ENCODE assay signal across 13 cellular contexts in the genomic region with DNA sequence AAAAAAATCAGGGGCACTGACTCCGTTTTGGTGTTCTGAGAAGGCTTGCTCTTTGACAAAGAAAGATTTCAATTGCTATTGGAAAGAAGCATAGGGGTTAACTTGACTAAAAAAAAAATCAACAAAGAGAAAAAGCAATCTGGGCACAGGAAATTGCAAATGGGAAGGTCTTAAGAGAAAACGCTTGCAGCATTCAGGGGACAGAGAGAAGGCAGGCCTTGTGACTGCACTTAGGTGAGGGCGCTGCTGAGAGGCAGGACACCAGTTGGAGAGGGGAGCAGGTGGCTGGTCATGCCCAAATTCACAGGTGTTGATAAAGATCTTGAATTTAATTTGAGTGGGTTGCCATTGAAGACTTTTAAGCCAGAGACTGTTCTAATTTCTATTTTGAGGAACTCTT. TPM values are rescaled to one million over a fixed set of nuclear protein-coding genes. Genes with fewer than 3 reads are reported as not detected.
A peak's percentile ranks its signal among the peaks of the same experiment; 100 is the strongest.
DNase-seq lines count a peak whose midpoint lies in the region; ATAC-seq, FAIRE-seq and TF ChIP-seq lines count a peak whose summit lies in the region.
"Had no signal": no experiment of that assay in that cellular context is flagged by ENCODE, and none has a peak within 500 bp of the region (broad histone marks: within the 10 kb centered on the region; RNA-seq: fewer than 3 reads in every experiment).

No MANE protein-coding gene starts in this region.

- FAIRE-seq in H1 (lab: Jason Lieb, UNC): no peak
- FAIRE-seq: colon, islet of Langerhans had no signal

- no peaks in the 10 kb centered on the region for H3K27me3 ChIP-seq in H9 (ENCODE audit: insufficient read depth, low read length)
- H3K27me3 ChIP-seq in H1 (replicated peaks in 1 of 4; ENCODE audit: control insufficient read depth in 3 of 4, extremely low read depth in 1 of 4, insufficient read depth in 3 of 4, low read length in 3 of 4): peaks cover 0 to 2% (median 0%) of the 10 kb centered on the region in 4 experiments; a peak in 2 of 7 replicates
- H3K27me3 ChIP-seq in spleen (replicated peaks in 1 of 7): peaks cover 0 to 20% (median 9%) of the 10 kb centered on the region in 7 donors
- no peaks in the 10 kb centered on the region for H3K27me3 ChIP-seq in CD8-positive, alpha-beta memory T cell (ENCODE audit: insufficient read depth, low read length, poor library complexity, severe bottlenecking)

- H3K23me2 ChIP-seq in H9 (ENCODE audit: insufficient read length, low read depth, low read length, poor library complexity, severe bottlenecking): peaks cover 19% of the 10 kb centered on the region
- H3K23me2 ChIP-seq in H1 (ENCODE audit: low read depth, low read length): peaks cover 18% of the 10 kb centered on the region

- no peaks in the 10 kb centered on the region for H3K79me2 ChIP-seq in H9 (ENCODE audit: insufficient read depth, low read length)
- H3K79me2 ChIP-seq in H1 (ENCODE audit: control insufficient read depth in 1 of 2, insufficient read depth in 2 of 2, low read length in 2 of 2): peaks cover 0 to 22% of the 10 kb centered on the region in 2 experiments; a peak in 2 of 4 replicates

- CTCF ChIA-PET in H1 (lab: Charles Lee; ENCODE audit: partially characterized antibody): interaction anchor here (0.6 to 0.7 kb wide), 2 partner anchors 12 to 68 kb away, joined by 3 read pairs; no protein-coding TSS in a partner anchor
- CTCF ChIA-PET in CD8-positive, alpha-beta memory T cell (lab: Charles Lee): no interaction called here

- TF ChIP-seq POLR2A in H1 (IDR thresholded peaks at IDR 0.05; ENCODE audit: control extremely low read depth in 1 of 2, low read depth in 2 of 2, low read length in 2 of 2) (0 out of 3 replicates have a peak, but pooled peaks of 1 of the 2 experiments have one; percentile 29), spleen (IDR thresholded peaks at IDR 0.05) (no peak)

- H3K4me2 ChIP-seq in H9 (ENCODE audit: insufficient read depth, insufficient read length, low read length) (no peak overlapping the region), H1 (ENCODE audit: insufficient read depth in 1 of 2, low read depth in 2 of 2, low read length in 2 of 2) (peak overlapping the region in 1 of 2 experiments; percentile 33; a peak in 1 of 4 replicates)

- H4K8ac ChIP-seq in H9 (replicated peaks; ENCODE audit: insufficient read length, low read depth, low read length) (no peak overlapping the region), H1 (ENCODE audit: extremely low read depth, insufficient read depth, low read length) (no peak overlapping the region)

- H2BK12ac ChIP-seq in H9 (ENCODE audit: insufficient read length, low read depth, low read length) (no peak overlapping the region), H1 (ENCODE audit: low read depth, low read length) (no peak overlapping the region; the same call in 1 of the 2 replicates)

- H4K20me1 ChIP-seq in H9 (ENCODE audit: control insufficient read depth, insufficient read depth, insufficient read length) (no peaks in the 10 kb centered on the region), H1 (replicated peaks in 1 of 2; ENCODE audit: control insufficient read depth in 1 of 2, insufficient read depth in 2 of 2, low read length in 2 of 2) (no peaks in the 10 kb centered on the region)

- H3K4me3 ChIP-seq in H1 (ENCODE audit: extremely low read depth in 1 of 4, insufficient read depth in 2 of 4, low read depth in 3 of 4, low read length in 4 of 4) (no peak overlapping the region), spleen (no peak overlapping the region)
- H3K4me3 ChIP-seq in CD8-positive, alpha-beta memory T cell (ENCODE audit: low read length): no peak overlapping the region

- H3K18ac ChIP-seq in H9 (ENCODE audit: insufficient read length, low read depth, low read length) (no peak overlapping the region), H1 (ENCODE audit: extremely low read depth, low read length) (no peak overlapping the region)

- no peak overlapping the region for H3T11ph ChIP-seq in H9 (ENCODE audit: low read length)

- no peak for TF ChIP-seq EP300 in H1 (IDR thresholded peaks at IDR 0.05; ENCODE audit: borderline replicate concordance in 1 of 2, low read depth in 2 of 2, low read length in 2 of 2)

- no peak for ATAC-seq in activated CD4-positive, CD25-positive, alpha-beta regulatory T cell treated with anti-CD3 and anti-CD28 coated beads, Interleukin-2, amount 50 U/mL, for 24 hours
- ATAC-seq: activated CD8-positive, alpha-beta memory T cell treated with anti-CD3 and anti-CD28 coated beads, Interleukin-2, amount 10 ng/mL, durations not matched to agents 7 days and 5 days; Panc1 had no signal

- peak in 1 of 2 experiments; percentile 15; a peak in 1 of 4 replicates for TF ChIP-seq RAD21 in H1 (IDR thresholded peaks at IDR 0.05 in 1 of 2, conservative IDR thresholded peaks at IDR 0.05 in 1 of 2; ENCODE audit: low read depth in 2 of 2, low read length in 2 of 2)

- peak overlapping the region; percentile 0 to 59 (median 41); a peak in 5 of 7 replicates for H3K27ac Mint-ChIP-seq in H9
- peak overlapping the region in 4 of 8 donors; percentile 1 to 35 (median 8) for H3K27ac Mint-ChIP-seq in CD8-positive, alpha-beta memory T cell
- H3K27ac Mint-ChIP-seq: activated CD8-positive, alpha-beta memory T cell treated with anti-CD3 and anti-CD28 coated beads, Interleukin-2, amount 10 ng/mL, durations not matched to agents 7 days and 5 days; activated naive CD8-positive, alpha-beta T cell treated with anti-CD3 and anti-CD28 coated beads, Interleukin-2, amount 10 ng/mL, durations not matched to agents 7 days and 5 days had no signal

- H3K4ac ChIP-seq in H9 (ENCODE audit: low read depth, low read length) (no peak overlapping the region), H1 (replicated peaks; ENCODE audit: insufficient read length, low read depth, low read length) (no peak overlapping the region)

- H2BK20ac ChIP-seq in H9 (ENCODE audit: low read depth, low read length, poor library complexity, severe bottlenecking) (no peak overlapping the region), H1 (ENCODE audit: low read length) (no peak overlapping the region)

- no CpG with 5 or more reads among the region's 3 CpGs for WGBS in H9 (ENCODE audit: extremely low coverage, insufficient read length, low lambda C conversion rate)
- WGBS in H1 (ENCODE audit: extremely low coverage in 1 of 2, insufficient coverage in 1 of 2, insufficient read length in 1 of 2, insufficient replicate concordance in 2 of 2, low coverage in 1 of 2, low lambda C conversion rate in 2 of 2, missing lambda C conversion rate in 1 of 2), 2 experiments: 13% methylated on average over 3 of the region's 3 CpGs; no CpG with 5 or more reads in 1 of the 2 experiments
- 32 to 41% (median 37%) methylated on average over 3 of the region's 3 CpGs for WGBS in spleen, 5 donors

- POLR2A ChIA-PET in H1 (lab: Charles Lee; ENCODE audit: partially characterized antibody): interaction anchor here (0.9 kb wide), 1 partner anchor 9 kb away, joined by 3 read pairs; no protein-coding TSS in a partner anchor
- POLR2A ChIA-PET in CD8-positive, alpha-beta memory T cell (lab: Charles Lee): no interaction called here

- no peaks in the 10 kb centered on the region for H3K36me3 Mint-ChIP-seq in H9 (ENCODE audit: insufficient read depth in 1 of 3, low read depth in 3 of 3)
- H3K36me3 Mint-ChIP-seq in CD8-positive, alpha-beta memory T cell: peaks cover 0 to 5% (median 0%) of the 10 kb centered on the region in 3 donors

- H3K27ac ChIP-seq in H9 (ENCODE audit: insufficient read length, low read depth, low read length): no peak overlapping the region
- H3K27ac ChIP-seq in H1 (ENCODE audit: low read depth, low read length): no peak overlapping the region
- H3K27ac ChIP-seq in spleen: peak overlapping the region in 6 of 8 donors; percentile 36 to 97 (median 58)
- no peak overlapping the region for H3K27ac ChIP-seq in CD8-positive, alpha-beta memory T cell (ENCODE audit: low read depth, low read length)

- H3K79me1 ChIP-seq in H9 (ENCODE audit: insufficient read depth, low read depth, low read length, poor library complexity, severe bottlenecking) (peaks cover 5% of the 10 kb centered on the region), H1 (ENCODE audit: low read depth, low read length) (no peaks in the 10 kb centered on the region; the same call in 1 of the 2 replicates)

- peak; percentile 75 for DNase-seq in H9
- DNase-seq in NCI-H2171 treated with DMSO at 0.1 percent for 48 hours (lab: John Stamatoyannopoulos, UW): peak; percentile 83
- DNase-seq in H1 (ENCODE audit: low read depth in 1 of 2, low spot score in 2 of 2): no peak
- DNase-seq in spleen: no peak
- DNase-seq in CD8-positive, alpha-beta memory T cell: no peak
- no peak for DNase-seq in HT-29 (ENCODE audit: low spot score)
- DNase-seq: activated CD8-positive, alpha-beta memory T cell treated with anti-CD3 and anti-CD28 coated beads, Interleukin-2, amount 10 ng/mL, durations not matched to agents 7 days and 5 days; activated naive CD8-positive, alpha-beta T cell treated with anti-CD3 and anti-CD28 coated beads, Interleukin-2, amount 10 ng/mL, durations not matched to agents 7 days and 5 days; T1000 had no signal

- H4K5ac ChIP-seq in H9 (ENCODE audit: insufficient read length, low read depth, low read length): no peak overlapping the region
- H4K5ac ChIP-seq in H1 (ENCODE audit: insufficient read length, low read depth, low read length): no peak overlapping the region

- H2BK120ac ChIP-seq in H9 (ENCODE audit: low read depth, low read length, poor library complexity, severe bottlenecking): no peak overlapping the region
- H2BK120ac ChIP-seq in H1 (replicated peaks; ENCODE audit: low read depth, low read length): no peak overlapping the region

- TF ChIP-seq CTCF in H9 (conservative IDR thresholded peaks at IDR 0.05): 0 out of 3 replicates have a peak, but pooled peaks have one; percentile 14
- TF ChIP-seq CTCF in H1 (IDR thresholded peaks at IDR 0.05; ENCODE audit: control extremely low read depth in 1 of 3, insufficient read depth in 1 of 3, low read depth in 1 of 3, low read length in 3 of 3): peak in 2 of 3 experiments; percentile 14 to 25; a peak in 2 of 4 replicates
- TF ChIP-seq CTCF in spleen (IDR thresholded peaks at IDR 0.05 in 8 of 11, conservative IDR thresholded peaks at IDR 0.05 in 3 of 11): no peak

- H3K9me3 ChIP-seq in H9 (ENCODE audit: control insufficient read depth, low read depth, low read length) (no peaks in the 10 kb centered on the region), H1 (ENCODE audit: insufficient read depth in 2 of 2, low read depth in 1 of 2, low read length in 1 of 2) (no peaks in the 10 kb centered on the region), spleen (no peaks in the 10 kb centered on the region)
- no peaks in the 10 kb centered on the region for H3K9me3 ChIP-seq in CD8-positive, alpha-beta memory T cell (ENCODE audit: low read length)

- H3K4me3 Mint-ChIP-seq in H9: peak overlapping the region in 1 of 2 experiments; percentile 8; a peak in 1 of 5 replicates
- no peak overlapping the region for H3K4me3 Mint-ChIP-seq in CD8-positive, alpha-beta memory T cell
- H3K4me3 Mint-ChIP-seq: activated CD8-positive, alpha-beta memory T cell treated with anti-CD3 and anti-CD28 coated beads, Interleukin-2, amount 10 ng/mL, durations not matched to agents 7 days and 5 days; activated naive CD8-positive, alpha-beta T cell treated with anti-CD3 and anti-CD28 coated beads, Interleukin-2, amount 10 ng/mL, durations not matched to agents 7 days and 5 days had no signal

- no peaks in the 10 kb centered on the region for H3K9me3 Mint-ChIP-seq in H9
- H3K9me3 Mint-ChIP-seq in CD8-positive, alpha-beta memory T cell: no peaks in the 10 kb centered on the region
- H3K9me3 Mint-ChIP-seq: activated naive CD8-positive, alpha-beta T cell treated with anti-CD3 and anti-CD28 coated beads, Interleukin-2, amount 10 ng/mL, durations not matched to agents 7 days and 5 days had no signal

- H3K14ac ChIP-seq in H9 (ENCODE audit: insufficient read depth, low read length) (no peak overlapping the region), H1 (ENCODE audit: insufficient read length) (no peak overlapping the region)

- H3K36me3 ChIP-seq in H1 (ENCODE audit: control insufficient read depth in 2 of 4, insufficient read depth in 4 of 4, low read length in 3 of 4) (no peaks in the 10 kb centered on the region), spleen (no peaks in the 10 kb centered on the region)
- H3K36me3 ChIP-seq in CD8-positive, alpha-beta memory T cell (ENCODE audit: insufficient read depth, low read length): no peaks in the 10 kb centered on the region

- peaks cover 27 to 29% of the 10 kb centered on the region in 2 experiments for H3K4me1 Mint-ChIP-seq in H9
- peaks cover 12 to 25% (median 18%) of the 10 kb centered on the region in 3 donors for H3K4me1 Mint-ChIP-seq in CD8-positive, alpha-beta memory T cell

- H4K91ac ChIP-seq in H9 (ENCODE audit: insufficient read length, low read depth, low read length): no peak overlapping the region
- H4K91ac ChIP-seq in H1 (replicated peaks; ENCODE audit: insufficient read length, low read length): no peak overlapping the region

- H3K4me1 ChIP-seq in H9 (ENCODE audit: insufficient read depth, low read length): no peaks in the 10 kb centered on the region; the same call in 1 of the 2 replicates
- H3K4me1 ChIP-seq in H1 (replicated peaks in 1 of 4; ENCODE audit: control insufficient read depth in 3 of 4, insufficient read depth in 4 of 4, low read length in 3 of 4): peaks cover 4 to 14% (median 8%) of the 10 kb centered on the region in 4 experiments
- H3K4me1 ChIP-seq in spleen: peaks cover 14 to 94% (median 49%) of the 10 kb centered on the region in 6 donors
- H3K4me1 ChIP-seq in CD8-positive, alpha-beta memory T cell (ENCODE audit: insufficient read depth, low read length): peaks cover 9% of the 10 kb centered on the region

- H2AFZ ChIP-seq in H9 (ENCODE audit: low read length): no peak overlapping the region
- H2AFZ ChIP-seq in H1 (ENCODE audit: low read length): no peak overlapping the region

- H2AK5ac ChIP-seq in H9 (ENCODE audit: insufficient read length, low read length) (no peak overlapping the region), H1 (ENCODE audit: low read depth, low read length) (no peak overlapping the region)

- intact Hi-C loops in spleen (cut with DNase I; ENCODE audit: low total_unique reads): no loop called here

- no peak overlapping the region for H3K56ac ChIP-seq in H9 (ENCODE audit: insufficient read length, low read depth, low read length)
- no peak overlapping the region for H3K56ac ChIP-seq in H1 (replicated peaks; ENCODE audit: insufficient read length, low read depth, low read length)

- H2BK5ac ChIP-seq in H9 (ENCODE audit: insufficient read length, low read length): no peak overlapping the region
- peak overlapping the region; percentile 5; the same call in 1 of the 2 replicates for H2BK5ac ChIP-seq in H1 (ENCODE audit: low read depth, low read length)

- peaks cover 9% of the 10 kb centered on the region for H3K27me3 Mint-ChIP-seq in H9 (ENCODE audit: low read depth)
- peaks cover 0 to 2% of the 10 kb centered on the region in 2 donors for H3K27me3 Mint-ChIP-seq in CD8-positive, alpha-beta memory T cell
- H3K27me3 Mint-ChIP-seq: activated naive CD8-positive, alpha-beta T cell treated with anti-CD3 and anti-CD28 coated beads, Interleukin-2, amount 10 ng/mL, durations not matched to agents 7 days and 5 days had no signal

- no peak overlapping the region for H3K23ac ChIP-seq in H9 (ENCODE audit: insufficient read length, low read depth, low read length)
- H3K23ac ChIP-seq in H1 (ENCODE audit: insufficient read length): no peak overlapping the region

- H2BK15ac ChIP-seq in H9 (ENCODE audit: low read depth, low read length) (no peak overlapping the region), H1 (ENCODE audit: low read length) (no peak overlapping the region)

- no peak overlapping the region for H3K9ac ChIP-seq in H9 (ENCODE audit: extremely low read depth, insufficient read length, low read length)
- no peak overlapping the region for H3K9ac ChIP-seq in H1 (replicated peaks in 1 of 4; ENCODE audit: extremely low read depth in 1 of 4, low read depth in 3 of 4, low read length in 3 of 4)

RNA-seq across cellular contexts. Expression of a gene that starts 4.2 kb away (rescaled TPM):
- total RNA-seq in H9 (2021): 17.9 and 22.1 TPM in 2 replicates
- total RNA-seq in H1 (2021; fragmentation: NEBNext Ultra II Directional; extraction: Animal tissue kit (Norgen Biotek cat#: 25700)): 24.1 and 25.3 TPM in 2 replicates
- polyA plus RNA-seq in H1 (2011; rRNA removed): 12.8 and 24.0 TPM in 2 replicates
- polyA plus RNA-seq in H1 (2011; cell fraction: cytosol; rRNA removed): 16.6 TPM
- polyA plus RNA-seq in H1 (2011; cell fraction: nucleus; rRNA removed): 17.2 TPM
- 20.2 to 24.5 TPM (median 20.7 TPM) in 4 replicates for polyA plus RNA-seq in H1 (2012, experiment 1 of 2)
- 1.8 TPM for polyA plus RNA-seq in H1 (2012, experiment 2 of 2)
- polyA plus RNA-seq in H1 (2013, experiment 1 of 2): 27.6 TPM
- 29.5 TPM for polyA plus RNA-seq in H1 (2013, experiment 2 of 2)
- polyA minus RNA-seq in H1 (2011; rRNA and poly(A)+ RNA removed): 40.2 and 70.2 TPM in 2 replicates
- 16.8 TPM for polyA minus RNA-seq in H1 (2011; cell fraction: cytosol; rRNA and poly(A)+ RNA removed)
- 77.8 TPM for polyA minus RNA-seq in H1 (2011; cell fraction: nucleus; rRNA and poly(A)+ RNA removed)
- total RNA-seq in spleen: 10 to 100 TPM; 24.9 to 51.8 (median 32.7) TPM
- 1 to 10 TPM; 2.9 to 9.8 (median 4.2) TPM for polyA plus RNA-seq in spleen
- 1 to 10 TPM; 3.7 to 7.0 TPM for total RNA-seq in CD8-positive, alpha-beta memory T cell
- polyA plus RNA-seq in CD8-positive, alpha-beta memory T cell: 4.0 TPM
- 19.8 and 23.8 TPM in 2 replicates for total RNA-seq in HT-29 (2014; rRNA removed; shearing (Covaris generic))

Comparison
In these comparisons a context has a peak if more than half of its experiments do, and no peak if none do; other contexts are left out.
1. DNase-seq: peak in H9 (single experiment) and NCI-H2171 treated with DMSO at 0.1 percent for 48 hours (single experiment); none in H1 (0 of 2), spleen (single experiment), CD8-positive, alpha-beta memory T cell (0 of 5) and HT-29 (single experiment).
2. H3K27ac ChIP-seq: peak in spleen (6 of 8); none in H9 (single experiment), H1 (single experiment) and CD8-positive, alpha-beta memory T cell (single experiment).
3. CTCF ChIP-seq: peak in H9 (single experiment) and H1 (2 of 3); none in spleen (0 of 11).